Comparison of ENCODE assay signal across 12 cellular contexts in genomic region chr17:4540224-4541040, GRCh38. TPM values are rescaled to one million over a fixed set of nuclear protein-coding genes. Genes with fewer than 3 reads are reported as not detected.
DNase-seq lines count a peak whose midpoint lies in the region; ATAC-seq, FAIRE-seq and TF ChIP-seq lines count a peak whose summit lies in the region.
"Had no signal": no experiment of that assay in that cellular context is flagged by ENCODE, and none has a peak within 500 bp of the region (broad histone marks: within the 10 kb centered on the region; RNA-seq: fewer than 3 reads in every experiment).

No MANE protein-coding gene starts in this region.

- H2BK15ac ChIP-seq in neuronal stem cell (ENCODE audit: low read length): no peak overlapping the region

- H3K4me1 Mint-ChIP-seq in effector memory CD8-positive, alpha-beta T cell (ENCODE audit: low read depth in 2 of 2): peaks cover 0 to 2% of the 10 kb centered on the region in 2 donors

- no peak overlapping the region for H3K23ac ChIP-seq in neuronal stem cell (ENCODE audit: low read depth, low read length, poor library complexity)

- 60 to 81% methylated on average over 1 to 6 of the region's 27 CpGs for WGBS in gastroesophageal sphincter (ENCODE audit: low coverage in 1 of 2), 2 donors
- no CpG with 5 or more reads among the region's 27 CpGs for WGBS in neuronal stem cell (ENCODE audit: extremely low coverage in 2 of 2, insufficient read length in 2 of 2, insufficient replicate concordance in 1 of 2), 2 donors

- H3K79me1 ChIP-seq in neuronal stem cell (ENCODE audit: low read depth, low read length): peaks cover 17% of the 10 kb centered on the region

- no peak overlapping the region for H3K27ac ChIP-seq in Panc1 (ENCODE audit: low read length)
- peak overlapping the region in 3 of 4 donors; percentile 29 to 56 (median 51) for H3K27ac ChIP-seq in gastroesophageal sphincter
- no peak overlapping the region for H3K27ac ChIP-seq in neuronal stem cell (replicated peaks; ENCODE audit: low read length)
- H3K27ac ChIP-seq: prostate gland had no signal

- BruUV-seq in Panc1 (replicated peaks; lab: Mats Ljungman, UMichigan): no TSS peak

- H2BK120ac ChIP-seq in neuronal stem cell (ENCODE audit: low read depth, low read length): no peak overlapping the region

- no peak overlapping the region for H4K8ac ChIP-seq in neuronal stem cell (ENCODE audit: low read depth, low read length)

- peaks cover 48% of the 10 kb centered on the region for H3K36me3 ChIP-seq in GM06990 (ENCODE audit: control insufficient read depth, insufficient read depth, low read length)
- peaks cover 3% of the 10 kb centered on the region; the same call in 1 of the 2 replicates for H3K36me3 ChIP-seq in Panc1 (ENCODE audit: control insufficient read depth, insufficient read depth, low read length)
- H3K36me3 ChIP-seq in gastroesophageal sphincter: peaks cover 0 to 81% of the 10 kb centered on the region in 2 donors
- H3K36me3 ChIP-seq in neuronal stem cell (replicated peaks in 1 of 2; ENCODE audit: control insufficient read depth in 2 of 2, insufficient read depth in 2 of 2, low read length in 2 of 2): peaks cover 43 to 67% of the 10 kb centered on the region in 2 donors

- H3K4me1 ChIP-seq in Panc1 (ENCODE audit: control insufficient read depth, insufficient read depth, low read length): peaks cover 21% of the 10 kb centered on the region
- peaks cover 0 to 64% (median 32%) of the 10 kb centered on the region in 3 donors for H3K4me1 ChIP-seq in gastroesophageal sphincter
- H3K4me1 ChIP-seq in neuronal stem cell (ENCODE audit: control insufficient read depth in 2 of 2, insufficient read depth in 1 of 2, low read depth in 1 of 2, low read length in 2 of 2): peaks cover 0 to 12% of the 10 kb centered on the region in 2 donors
- H3K4me1 ChIP-seq: prostate gland had no signal

- H4K91ac ChIP-seq in neuronal stem cell (ENCODE audit: low read depth, low read length, poor library complexity): no peak overlapping the region

- H2BK12ac ChIP-seq in neuronal stem cell (ENCODE audit: low read length): no peak overlapping the region

- intact Hi-C loops in Panc1 (cut with micrococcal nuclease; ENCODE audit: unreplicated experiment): no loop called here

- no peak overlapping the region for H3K4me2 ChIP-seq in neuronal stem cell (ENCODE audit: insufficient read depth, low read length, poor library complexity, severe bottlenecking)

- H3K9ac ChIP-seq in neuronal stem cell (ENCODE audit: low read depth, low read length, poor library complexity): no peak overlapping the region

- H3K4me3 ChIP-seq in GM06990 (replicated peaks; ENCODE audit: low read depth, low read length) (no peak overlapping the region), Panc1 (ENCODE audit: low read depth in 2 of 2, low read length in 2 of 2) (no peak overlapping the region), gastroesophageal sphincter (peak overlapping the region in 1 of 2 donors; percentile 14), neuronal stem cell (ENCODE audit: low read length in 2 of 2) (no peak overlapping the region)
- H3K4me3 ChIP-seq: prostate gland had no signal

- TF ChIP-seq POLR2A in gastroesophageal sphincter (IDR thresholded peaks at IDR 0.05): no peak

- no peak overlapping the region for H3K18ac ChIP-seq in neuronal stem cell (ENCODE audit: low read length)

- CTCF ChIA-PET in Panc1 (lab: Charles Lee): no interaction called here

- H3K9me3 ChIP-seq in Panc1 (ENCODE audit: control insufficient read depth, insufficient read depth, low read depth, low read length) (no peaks in the 10 kb centered on the region), gastroesophageal sphincter (no peaks in the 10 kb centered on the region), neuronal stem cell (replicated peaks in 1 of 2; ENCODE audit: control insufficient read depth in 2 of 2, insufficient read depth in 1 of 2, low read depth in 1 of 2, low read length in 2 of 2) (no peaks in the 10 kb centered on the region)
- H3K9me3 ChIP-seq: prostate gland had no signal

- POLR2A ChIA-PET in Panc1 (lab: Charles Lee): no interaction called here

- H3K14ac ChIP-seq in neuronal stem cell (ENCODE audit: low read length): no peak overlapping the region

- H3K27me3 Mint-ChIP-seq in effector memory CD8-positive, alpha-beta T cell: no peaks in the 10 kb centered on the region

- FAIRE-seq in GM19239 (lab: Jason Lieb, UNC): no peak

- ATAC-seq in Panc1 (no peak), gastroesophageal sphincter (no peak)
- no peak for ATAC-seq in effector memory CD8-positive, alpha-beta T cell (replicated peaks)

- peaks cover 25% of the 10 kb centered on the region for H3K36me3 Mint-ChIP-seq in effector memory CD8-positive, alpha-beta T cell (ENCODE audit: insufficient read depth)

- H2BK5ac ChIP-seq in neuronal stem cell (ENCODE audit: low read length): peak overlapping the region; percentile 75

- DNase-seq in GM06990 (ENCODE audit: extremely low read depth, insufficient read length): peak; percentile 17
- no peak for DNase-seq in Panc1 (ENCODE audit: low read depth, low spot score)
- no peak for DNase-seq in neuronal stem cell (ENCODE audit: low spot score)
- no peak for DNase-seq in effector memory CD8-positive, alpha-beta T cell
- no peak for DNase-seq in NCI-H226
- DNase-seq in GM19239 (ENCODE audit: insufficient read length, low spot score): no peak
- DNase-seq in activated CD4-positive, alpha-beta T cell treated with anti-CD3 and anti-CD28 coated beads for 48 hours: no peak
- DNase-seq: activated gamma-delta T cell; effector CD4-positive, alpha-beta T cell; NCI-H1048 had no signal

- H3K9me3 Mint-ChIP-seq in effector memory CD8-positive, alpha-beta T cell: no peaks in the 10 kb centered on the region

- H3K27me3 ChIP-seq in GM06990 (replicated peaks; ENCODE audit: control insufficient read depth, insufficient read depth, low read length) (no peaks in the 10 kb centered on the region), Panc1 (ENCODE audit: control insufficient read depth, insufficient read depth, low read length) (no peaks in the 10 kb centered on the region), gastroesophageal sphincter (peaks cover 5% of the 10 kb centered on the region), neuronal stem cell (ENCODE audit: control insufficient read depth in 3 of 3, insufficient read depth in 3 of 3, low read depth in 1 of 3, low read length in 3 of 3) (no peaks in the 10 kb centered on the region)

- in situ Hi-C loops in Panc1 (cut with HindIII; ENCODE audit: low pct_unique_long_range_greater_than_20kb, low sequenced_read_pairs): no loop called here

- no peak overlapping the region for H2AFZ ChIP-seq in neuronal stem cell (ENCODE audit: low read length)

- H3K4me3 Mint-ChIP-seq in effector memory CD8-positive, alpha-beta T cell: no peak overlapping the region

- H3K27ac Mint-ChIP-seq in effector memory CD8-positive, alpha-beta T cell: peak overlapping the region in 1 of 2 donors; percentile 38

- no peak overlapping the region for H3K4ac ChIP-seq in neuronal stem cell (ENCODE audit: low read length)

- TF ChIP-seq CTCF in GM06990 (IDR thresholded peaks at IDR 0.05; ENCODE audit: insufficient read depth, low read length, poor library complexity, severe bottlenecking) (peak; percentile 40), Panc1 (IDR thresholded peaks at IDR 0.05) (peak; percentile 71; the same call in 1 of the 2 replicates), gastroesophageal sphincter (IDR thresholded peaks at IDR 0.05) (no peak)

- H2AK5ac ChIP-seq in neuronal stem cell (ENCODE audit: low read depth, low read length): no peak overlapping the region

- TF ChIP-seq EP300 in gastroesophageal sphincter (IDR thresholded peaks at IDR 0.05): no peak

RNA-seq across cellular contexts. Expression of gene MYBBP1A, which starts 14.8 kb away (rescaled TPM):
- total RNA-seq in Panc1 (2021; ENCODE audit: unreplicated experiment) (95.6 TPM), gastroesophageal sphincter (10 to 100 TPM; 19.1 to 46.4 (median 40.9) TPM)
- 123 TPM for polyA plus RNA-seq in Panc1 (2012; ENCODE audit: insufficient read length)
- 15.0 TPM for polyA plus RNA-seq in neuronal stem cell (2013, experiment 1 of 2)
- polyA plus RNA-seq in neuronal stem cell (2013, experiment 2 of 2): 14.9 TPM

RNA-seq across cellular contexts. Expression of gene GGT6, which starts 19.9 kb away (rescaled TPM):
- total RNA-seq in Panc1 (2021; ENCODE audit: unreplicated experiment): not detected
- not detected for polyA plus RNA-seq in Panc1 (2012; ENCODE audit: insufficient read length)
- 1 to 10 TPM in 1 of 4 donors, under 1 TPM in 2, not detected in 1; 0.27 to 5.9 (median 0.47) TPM for total RNA-seq in gastroesophageal sphincter
- not detected for polyA plus RNA-seq in neuronal stem cell (2013, experiment 1 of 2)
- not detected for polyA plus RNA-seq in neuronal stem cell (2013, experiment 2 of 2)

RNA-seq across cellular contexts. Expression of gene SPNS2, which starts 41.8 kb away (rescaled TPM):
- total RNA-seq in Panc1 (2021; ENCODE audit: unreplicated experiment) (1.9 TPM), gastroesophageal sphincter (10 to 100 TPM; 10.4 to 17.4 (median 16.4) TPM)
- polyA plus RNA-seq in Panc1 (2012; ENCODE audit: insufficient read length): 1.8 TPM
- 0.54 TPM for polyA plus RNA-seq in neuronal stem cell (2013, experiment 1 of 2)
- polyA plus RNA-seq in neuronal stem cell (2013, experiment 2 of 2): 0.58 TPM

RNA-seq across cellular contexts. Expression of gene SMTNL2, which starts 43.9 kb away (rescaled TPM):
- total RNA-seq in Panc1 (2021; ENCODE audit: unreplicated experiment) (not detected), gastroesophageal sphincter (1 to 10 TPM; 2.0 to 5.2 (median 3.7) TPM)
- polyA plus RNA-seq in Panc1 (2012; ENCODE audit: insufficient read length): not detected
- 8.7 TPM for polyA plus RNA-seq in neuronal stem cell (2013, experiment 1 of 2)
- 9.0 TPM for polyA plus RNA-seq in neuronal stem cell (2013, experiment 2 of 2)

Comparison
In these comparisons a context has a peak if more than half of its experiments do, and no peak if none do; other contexts are left out.
1. CTCF ChIP-seq: peak in GM06990 (single experiment) and Panc1 (single experiment); none in gastroesophageal sphincter (0 of 4).
2. H3K27ac ChIP-seq: peak in gastroesophageal sphincter (3 of 4); none in Panc1 (single experiment) and neuronal stem cell (single experiment).